In the genomic region with DNA sequence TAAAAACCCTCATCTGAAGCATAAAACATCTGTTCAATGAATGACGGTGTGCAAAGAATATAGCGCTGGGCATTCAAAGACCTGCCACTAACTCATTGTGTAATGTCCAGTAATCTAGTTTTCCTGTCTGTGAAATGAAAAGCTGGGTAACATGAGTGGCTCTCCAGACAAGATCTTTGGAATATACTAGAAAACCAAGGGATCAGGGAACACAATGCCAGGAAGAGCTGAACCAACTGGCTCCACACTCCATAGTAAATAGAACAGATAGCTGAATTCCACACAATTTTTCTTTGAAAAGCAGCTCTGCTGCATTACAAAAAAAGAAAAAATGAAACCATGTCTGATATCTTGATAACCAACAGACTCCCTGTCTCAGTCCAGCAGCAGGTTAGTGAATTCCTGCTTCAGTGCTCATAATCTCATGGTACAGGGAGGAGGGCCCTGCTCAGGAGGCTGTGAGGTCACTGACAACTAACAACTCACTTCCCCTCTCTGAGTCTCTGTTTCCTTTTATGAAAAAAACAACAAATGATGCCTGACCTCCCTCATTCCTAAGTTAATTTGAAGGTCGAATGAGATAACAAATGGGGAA, we compare ENCODE assay signal across 1 cellular context.
TF ChIP-seq lines count a peak whose summit lies in the region.

No MANE protein-coding gene starts in this region.

TF ChIP-seq in IMR-90, 13 proteins besides CTCF, POLR2A, EP300 and RAD21:
- no peak for TF ChIP-seq NFE2L2 (IDR thresholded peaks at IDR 0.05; ENCODE audit: low read depth, low read length)
